Comparison of ENCODE assay signal across 20 cellular contexts in genomic region chr1:78122389-78122788, GRCh38.
DNase-seq lines count a peak whose midpoint lies in the region; ATAC-seq, FAIRE-seq and TF ChIP-seq lines count a peak whose summit lies in the region.
"Had no signal": no experiment of that assay in that cellular context is flagged by ENCODE, and none has a peak within 500 bp of the region (broad histone marks: within the 10 kb centered on the region; RNA-seq: fewer than 3 reads in every experiment).

No MANE protein-coding gene starts in this region.

- no peak overlapping the region for H3K4me3 Mint-ChIP-seq in activated CD8-positive, alpha-beta T cell treated with anti-CD3 and anti-CD28 coated beads for 36 hours
- H3K4me3 Mint-ChIP-seq in activated CD8-positive, alpha-beta T cell treated with anti-CD3 and anti-CD28 coated beads, Interleukin-2, amount 10 ng/mL, durations not matched to agents 7 days and 5 days: no peak overlapping the region
- H3K4me3 Mint-ChIP-seq in endodermal cell: no peak overlapping the region
- H3K4me3 Mint-ChIP-seq: CD4-positive, alpha-beta memory T cell; HFFc6 had no signal

- H2BK15ac ChIP-seq in mesendoderm (replicated peaks; ENCODE audit: low read depth): no peak overlapping the region

- no peak overlapping the region for H4K8ac ChIP-seq in mesendoderm (ENCODE audit: low read depth, low read length)

- no peaks in the 10 kb centered on the region for H3K4me1 ChIP-seq in HepG2 (ENCODE audit: insufficient read depth, low read length)
- no peaks in the 10 kb centered on the region for H3K4me1 ChIP-seq in right lobe of liver
- no peaks in the 10 kb centered on the region for H3K4me1 ChIP-seq in endodermal cell (ENCODE audit: control insufficient read depth, insufficient read depth, low read length)
- peaks cover 2% of the 10 kb centered on the region for H3K4me1 ChIP-seq in mesendoderm (ENCODE audit: control insufficient read depth, low read depth, low read length)
- H3K4me1 ChIP-seq: BE2C had no signal

- H3K4me2 ChIP-seq in HepG2 (ENCODE audit: low read depth, low read length) (no peak overlapping the region), mesendoderm (ENCODE audit: low read length) (no peak overlapping the region)

- in situ Hi-C loops in HepG2 (cut with HindIII; ENCODE audit: extremely low pct_ligation_motif_present, low pct_unique_long_range_greater_than_20kb): no loop called here

- H3K4ac ChIP-seq in mesendoderm (ENCODE audit: low read depth, low read length): no peak overlapping the region

- TF ChIP-seq CTCF in activated CD8-positive, alpha-beta T cell treated with anti-CD3 and anti-CD28 coated beads for 36 hours (IDR thresholded peaks at IDR 0.05): no peak
- no peak for TF ChIP-seq CTCF in HepG2 (CRISPR knock-in tag; IDR thresholded peaks at IDR 0.05)
- no peak for TF ChIP-seq CTCF in right lobe of liver (IDR thresholded peaks at IDR 0.05)
- TF ChIP-seq CTCF in NB4 (IDR thresholded peaks at IDR 0.05; ENCODE audit: low read depth, low read length): no peak
- TF ChIP-seq CTCF in endodermal cell (conservative IDR thresholded peaks at IDR 0.05): no peak

- no peak overlapping the region for H3K27ac Mint-ChIP-seq in activated CD8-positive, alpha-beta T cell treated with anti-CD3 and anti-CD28 coated beads for 36 hours
- no peak overlapping the region for H3K27ac Mint-ChIP-seq in activated CD8-positive, alpha-beta T cell treated with anti-CD3 and anti-CD28 coated beads, Interleukin-2, amount 10 ng/mL, durations not matched to agents 7 days and 5 days
- no peak overlapping the region for H3K27ac Mint-ChIP-seq in endodermal cell
- H3K27ac Mint-ChIP-seq: CD4-positive, alpha-beta memory T cell; HFFc6 had no signal

- no peaks in the 10 kb centered on the region for H3K79me1 ChIP-seq in mesendoderm (ENCODE audit: low read length)

- H3K9me3 ChIP-seq in HepG2 (ENCODE audit: low read length) (no peaks in the 10 kb centered on the region), right lobe of liver (no peaks in the 10 kb centered on the region), endodermal cell (ENCODE audit: control insufficient read depth, low read length) (no peaks in the 10 kb centered on the region)
- H3K9me3 ChIP-seq: BE2C had no signal

- H3K79me2 ChIP-seq in HepG2 (ENCODE audit: insufficient read depth, low read length) (no peaks in the 10 kb centered on the region), mesendoderm (ENCODE audit: control insufficient read depth, insufficient read depth, low read length) (no peaks in the 10 kb centered on the region)

- H3K23ac ChIP-seq in mesendoderm (ENCODE audit: low read length): no peak overlapping the region

- H2AK5ac ChIP-seq in mesendoderm (ENCODE audit: low read length): no peak overlapping the region

- no peak for TF ChIP-seq EP300 in HepG2 (IDR thresholded peaks at IDR 0.05; ENCODE audit: low read depth in 2 of 2, low read length in 2 of 2)
- TF ChIP-seq EP300 in HepG2 (CRISPR knock-in tag; IDR thresholded peaks at IDR 0.05; ENCODE audit: borderline replicate concordance): no peak

- WGBS in HepG2 (ENCODE audit: low lambda C conversion rate): 85% methylated on average over 5 of the region's 5 CpGs
- WGBS in right lobe of liver (ENCODE audit: insufficient coverage, low coverage, low lambda C conversion rate, missing lambda C conversion rate): 66% methylated on average over 4 of the region's 5 CpGs
- WGBS in endodermal cell (ENCODE audit: insufficient coverage in 1 of 2, insufficient read length in 1 of 2), 2 experiments: 79 to 82% methylated on average over 3 to 5 of the region's 5 CpGs
- WGBS in mesendoderm (ENCODE audit: extremely low coverage, insufficient coverage, low lambda C conversion rate): no CpG with 5 or more reads among the region's 5 CpGs

- H3K27me3 ChIP-seq in HepG2 (ENCODE audit: control insufficient read depth in 1 of 2, insufficient read depth in 2 of 2, low read length in 2 of 2) (no peaks in the 10 kb centered on the region), right lobe of liver (no peaks in the 10 kb centered on the region), endodermal cell (ENCODE audit: control insufficient read depth, insufficient read depth, low read length, poor library complexity, severe bottlenecking) (no peaks in the 10 kb centered on the region), mesendoderm (ENCODE audit: insufficient read depth, low read length, poor library complexity) (no peaks in the 10 kb centered on the region)
- H3K27me3 ChIP-seq: BE2C had no signal

- H3K36me3 Mint-ChIP-seq in activated CD8-positive, alpha-beta T cell treated with anti-CD3 and anti-CD28 coated beads for 36 hours (ENCODE audit: low read depth): no peaks in the 10 kb centered on the region
- H3K36me3 Mint-ChIP-seq in activated CD8-positive, alpha-beta T cell treated with anti-CD3 and anti-CD28 coated beads, Interleukin-2, amount 10 ng/mL, durations not matched to agents 7 days and 5 days (ENCODE audit: low read depth): no peaks in the 10 kb centered on the region
- no peaks in the 10 kb centered on the region for H3K36me3 Mint-ChIP-seq in endodermal cell (ENCODE audit: low read depth)
- H3K36me3 Mint-ChIP-seq: CD4-positive, alpha-beta memory T cell had no signal

- H3K18ac ChIP-seq in mesendoderm (ENCODE audit: low read length): no peak overlapping the region

- no peaks in the 10 kb centered on the region for H3K4me1 Mint-ChIP-seq in activated CD8-positive, alpha-beta T cell treated with anti-CD3 and anti-CD28 coated beads for 36 hours (ENCODE audit: low read depth)
- no peaks in the 10 kb centered on the region for H3K4me1 Mint-ChIP-seq in activated CD8-positive, alpha-beta T cell treated with anti-CD3 and anti-CD28 coated beads, Interleukin-2, amount 10 ng/mL, durations not matched to agents 7 days and 5 days (ENCODE audit: low read depth)
- H3K4me1 Mint-ChIP-seq in endodermal cell: no peaks in the 10 kb centered on the region
- H3K4me1 Mint-ChIP-seq: CD4-positive, alpha-beta memory T cell had no signal

- H3K56ac ChIP-seq in mesendoderm (ENCODE audit: low read length): no peak overlapping the region

- H3K27me3 Mint-ChIP-seq in activated CD8-positive, alpha-beta T cell treated with anti-CD3 and anti-CD28 coated beads for 36 hours: no peaks in the 10 kb centered on the region
- H3K27me3 Mint-ChIP-seq in activated CD8-positive, alpha-beta T cell treated with anti-CD3 and anti-CD28 coated beads, Interleukin-2, amount 10 ng/mL, durations not matched to agents 7 days and 5 days (ENCODE audit: low read depth): no peaks in the 10 kb centered on the region
- H3K27me3 Mint-ChIP-seq in endodermal cell (ENCODE audit: insufficient read depth): peaks cover 2% of the 10 kb centered on the region
- H3K27me3 Mint-ChIP-seq: CD4-positive, alpha-beta memory T cell had no signal

- POLR2A ChIA-PET in activated CD8-positive, alpha-beta T cell treated with anti-CD3 and anti-CD28 coated beads for 36 hours (lab: Charles Lee): interaction anchor here (1.8 kb wide), 1 partner anchor 118 kb away, joined by 5 read pairs; the partner anchor contains the start of gene DNAJB4
- POLR2A ChIA-PET in activated CD8-positive, alpha-beta T cell treated with anti-CD3 and anti-CD28 coated beads, Interleukin-2, amount 10 ng/mL, durations not matched to agents 7 days and 5 days (lab: Charles Lee): interaction anchor here (0.7 kb wide), 1 partner anchor 88 kb away, joined by 3 read pairs; no protein-coding TSS in a partner anchor
- POLR2A ChIA-PET in HepG2 (lab: Yijun Ruan, JAX): no interaction called here

- H4K5ac ChIP-seq in mesendoderm (ENCODE audit: low read length): no peak overlapping the region

- FAIRE-seq in HepG2 (lab: Jason Lieb, UNC): no peak
- FAIRE-seq: A204.1, D721Med, G401.6, GM12892 had no signal

- CTCF ChIA-PET in activated CD8-positive, alpha-beta T cell treated with anti-CD3 and anti-CD28 coated beads for 36 hours (lab: Charles Lee): interaction anchor here (1.4 to 1.7 kb wide), 2 partner anchors 9 to 440 kb away, joined by 3 to 5 read pairs; partner anchors contain the start of gene ZZZ3
- CTCF ChIA-PET in activated CD8-positive, alpha-beta T cell treated with anti-CD3 and anti-CD28 coated beads, Interleukin-2, amount 10 ng/mL, durations not matched to agents 7 days and 5 days (lab: Charles Lee): no interaction called here
- CTCF ChIA-PET in HepG2 (lab: Yijun Ruan, JAX; ENCODE audit: low intra/inter-chr PET ratio, low total read pairs): no interaction called here

- H3K27ac ChIP-seq in HepG2 (ENCODE audit: extremely low read length, insufficient read depth, low read length) (no peak overlapping the region), right lobe of liver (no peak overlapping the region), endodermal cell (ENCODE audit: low read depth, low read length) (no peak overlapping the region), mesendoderm (ENCODE audit: low read depth, low read length) (no peak overlapping the region)
- H3K27ac ChIP-seq: C4-2B had no signal

- H3K36me3 ChIP-seq in HepG2 (replicated peaks in 1 of 2; ENCODE audit: control insufficient read depth in 1 of 2, insufficient read depth in 2 of 2, low read length in 2 of 2) (peaks cover 0 to 27% of the 10 kb centered on the region in 2 experiments; a peak in 4 of 5 replicates), right lobe of liver (peaks cover 0 to 6% (median 0%) of the 10 kb centered on the region in 4 donors), endodermal cell (ENCODE audit: control insufficient read depth, insufficient read depth, low read length) (no peaks in the 10 kb centered on the region), mesendoderm (ENCODE audit: control insufficient read depth, insufficient read depth, low read length) (no peaks in the 10 kb centered on the region)
- H3K36me3 ChIP-seq: BE2C had no signal

- H2BK5ac ChIP-seq in mesendoderm (ENCODE audit: low read length): no peak overlapping the region

- no peaks in the 10 kb centered on the region for H3K9me3 Mint-ChIP-seq in activated CD8-positive, alpha-beta T cell treated with anti-CD3 and anti-CD28 coated beads for 36 hours
- no peaks in the 10 kb centered on the region for H3K9me3 Mint-ChIP-seq in activated CD8-positive, alpha-beta T cell treated with anti-CD3 and anti-CD28 coated beads, Interleukin-2, amount 10 ng/mL, durations not matched to agents 7 days and 5 days (ENCODE audit: insufficient read depth)
- peaks cover 3% of the 10 kb centered on the region for H3K9me3 Mint-ChIP-seq in endodermal cell
- H3K9me3 Mint-ChIP-seq: CD4-positive, alpha-beta memory T cell; HFFc6 had no signal

- no peaks in the 10 kb centered on the region for H4K20me1 ChIP-seq in HepG2 (ENCODE audit: insufficient read depth, low read length)

- peak; percentile 24 for DNase-seq in activated CD8-positive, alpha-beta T cell treated with anti-CD3 and anti-CD28 coated beads for 36 hours
- no peak for DNase-seq in activated CD8-positive, alpha-beta T cell treated with anti-CD3 and anti-CD28 coated beads, Interleukin-2, amount 10 ng/mL, durations not matched to agents 7 days and 5 days
- DNase-seq in HepG2 (ENCODE audit: low spot score) (no peak), right lobe of liver (no peak), NB4 (ENCODE audit: low read depth) (peak; percentile 3), endodermal cell (no peak), mesendoderm (no peak)
- DNase-seq: BE2C; CD4-positive, alpha-beta memory T cell; COR-L47; DMS153; DMS79 treated with DMSO at 0.1 percent for 48 hours; EL; HCEC 1CT; HFFc6 had no signal

- no peak overlapping the region for H2BK120ac ChIP-seq in mesendoderm (ENCODE audit: low read depth, low read length)

- no peak for TF ChIP-seq RAD21 in HepG2 (CRISPR knock-in tag; IDR thresholded peaks at IDR 0.05)

- TF ChIP-seq POLR2A in HepG2 (IDR thresholded peaks at IDR 0.05; ENCODE audit: insufficient read depth in 1 of 2, low read depth in 2 of 2, low read length in 2 of 2) (no peak), right lobe of liver (IDR thresholded peaks at IDR 0.05) (no peak), NB4 (IDR thresholded peaks at IDR 0.05; ENCODE audit: extremely low read depth, insufficient read length) (no peak)

- no peak overlapping the region for H3K4me3 ChIP-seq in HepG2 (replicated peaks in 1 of 3; ENCODE audit: insufficient read depth in 1 of 3, low read depth in 2 of 3, low read length in 3 of 3)
- H3K4me3 ChIP-seq in right lobe of liver: no peak overlapping the region
- no peak overlapping the region for H3K4me3 ChIP-seq in NB4 (ENCODE audit: low read depth, low read length)
- H3K4me3 ChIP-seq in endodermal cell (ENCODE audit: low read length): peak overlapping the region; percentile 3
- no peak overlapping the region for H3K4me3 ChIP-seq in mesendoderm (ENCODE audit: low read length)

- intact Hi-C loops in activated CD8-positive, alpha-beta T cell treated with anti-CD3 and anti-CD28 coated beads for 36 hours (cut with micrococcal nuclease): no loop called here
- intact Hi-C loops in HepG2 (cut with micrococcal nuclease; ENCODE audit: unreplicated experiment): no loop called here
- intact Hi-C loops in right lobe of liver (cut with DNase I): no loop called here

- no peak for ATAC-seq in activated CD8-positive, alpha-beta T cell treated with anti-CD3 and anti-CD28 coated beads for 36 hours
- ATAC-seq in activated CD8-positive, alpha-beta T cell treated with anti-CD3 and anti-CD28 coated beads, Interleukin-2, amount 10 ng/mL, durations not matched to agents 7 days and 5 days: no peak
- ATAC-seq in HepG2 (no peak), right lobe of liver (no peak)

- no peak overlapping the region for H2AFZ ChIP-seq in HepG2 (ENCODE audit: low read length)

- H3K9ac ChIP-seq in HepG2 (ENCODE audit: insufficient read depth, low read depth, low read length): no peak overlapping the region
- H3K9ac ChIP-seq in endodermal cell (ENCODE audit: extremely low read depth, low read length, poor library complexity, severe bottlenecking): no peak overlapping the region
- H3K9ac ChIP-seq in mesendoderm (ENCODE audit: low read length): no peak overlapping the region

- BruUV-seq in HepG2 (replicated peaks; lab: Mats Ljungman, UMichigan): no TSS peak

Comparison
In these comparisons a context has a peak if more than half of its experiments do, and no peak if none do; other contexts are left out.
1. DNase-seq: peak in activated CD8-positive, alpha-beta T cell treated with anti-CD3 and anti-CD28 coated beads for 36 hours (single experiment) and NB4 (single experiment); none in activated CD8-positive, alpha-beta T cell treated with anti-CD3 and anti-CD28 coated beads, Interleukin-2, amount 10 ng/mL, durations not matched to agents 7 days and 5 days (single experiment), HepG2 (single experiment), right lobe of liver (0 of 3), endodermal cell (single experiment) and mesendoderm (single experiment).